In the genomic region with DNA sequence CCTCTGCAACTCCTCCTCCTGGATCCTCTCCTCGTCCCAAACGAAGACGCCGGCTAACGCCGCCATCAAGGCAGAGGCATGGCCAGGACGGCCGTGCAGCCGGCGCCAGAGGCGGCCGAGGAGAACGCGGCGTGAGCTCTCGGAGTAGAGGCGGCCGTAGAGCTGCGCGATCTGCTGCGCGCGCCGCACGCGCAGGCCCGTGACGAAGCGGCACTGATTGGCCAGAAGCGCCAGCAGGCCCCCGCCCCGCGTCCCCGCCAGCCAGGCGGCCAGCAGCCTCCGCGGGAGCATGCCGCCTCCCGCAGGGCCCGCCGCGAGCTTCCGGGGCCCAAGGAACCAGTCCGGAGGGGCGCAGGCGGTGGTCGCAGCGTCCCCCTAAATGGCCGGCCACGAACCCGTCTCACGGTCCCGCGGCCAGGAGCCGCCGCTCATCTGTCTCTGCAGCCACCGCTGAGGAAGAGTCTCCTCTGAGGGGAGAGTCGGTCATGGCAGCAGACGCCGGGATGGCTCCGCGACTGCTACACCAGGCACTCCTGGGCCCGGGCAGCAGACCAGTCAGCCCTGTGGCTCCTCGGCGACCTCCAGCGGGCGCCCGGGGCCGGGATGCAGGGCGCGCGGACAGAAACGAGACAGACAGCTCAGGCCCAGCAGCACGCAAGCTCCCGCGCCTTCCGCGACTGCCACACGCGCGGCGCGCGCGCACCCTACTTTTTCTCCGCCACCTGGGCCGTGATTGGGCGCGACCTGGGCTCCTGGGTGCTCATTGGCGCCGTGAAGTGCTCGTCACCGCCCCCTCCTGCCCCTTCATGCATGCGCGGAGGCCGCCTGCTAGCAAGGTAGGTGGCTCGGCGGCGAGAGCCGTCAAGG, we compare ENCODE assay signal across 8 cellular contexts. TPM values are rescaled to one million over a fixed set of nuclear protein-coding genes. Genes with fewer than 3 reads are reported as not detected.
DNase-seq lines count a peak whose midpoint lies in the region; ATAC-seq and TF ChIP-seq lines count a peak whose summit lies in the region.

A gene with protein sequence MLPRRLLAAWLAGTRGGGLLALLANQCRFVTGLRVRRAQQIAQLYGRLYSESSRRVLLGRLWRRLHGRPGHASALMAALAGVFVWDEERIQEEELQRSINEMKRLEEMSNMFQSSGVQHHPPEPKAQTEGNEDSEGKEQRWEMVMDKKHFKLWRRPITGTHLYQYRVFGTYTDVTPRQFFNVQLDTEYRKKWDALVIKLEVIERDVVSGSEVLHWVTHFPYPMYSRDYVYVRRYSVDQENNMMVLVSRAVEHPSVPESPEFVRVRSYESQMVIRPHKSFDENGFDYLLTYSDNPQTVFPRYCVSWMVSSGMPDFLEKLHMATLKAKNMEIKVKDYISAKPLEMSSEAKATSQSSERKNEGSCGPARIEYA (minus strand): TSS at position 684 of the 867 bp plus-strand sequence. CDS start 393 bp downstream, at position 291.

- peak; percentile 76 to 98 for TF ChIP-seq POLR2A in tibial nerve (IDR thresholded peaks at IDR 0.05)

- peak within 1 kb of the TSS; percentile 100 for H3K4me3 Mint-ChIP-seq in activated naive CD8-positive, alpha-beta T cell treated with anti-CD3 and anti-CD28 coated beads, Interleukin-2, amount 50 U/mL, for 24 hours

- H3K9me3 Mint-ChIP-seq in activated naive CD8-positive, alpha-beta T cell treated with anti-CD3 and anti-CD28 coated beads, Interleukin-2, amount 50 U/mL, for 24 hours: no peaks in the 10 kb centered on the region

- H3K27me3 Mint-ChIP-seq in activated naive CD8-positive, alpha-beta T cell treated with anti-CD3 and anti-CD28 coated beads, Interleukin-2, amount 50 U/mL, for 24 hours: no peaks in the 10 kb centered on the region

- peak; percentile 11 for TF ChIP-seq CTCF in GM12873 (IDR thresholded peaks at IDR 0.05; ENCODE audit: insufficient read depth, low read depth, low read length, missing control alignments)
- peak; percentile 20 for TF ChIP-seq CTCF in parathyroid adenoma (IDR thresholded peaks at IDR 0.05)
- TF ChIP-seq CTCF in tibial nerve (IDR thresholded peaks at IDR 0.05): peak in 4 of 5 experiments; percentile 12 to 59 (median 40)

- peak within 1 kb of the TSS; percentile 64 for H3K9ac ChIP-seq in parathyroid adenoma

- peak within 1 kb of the TSS; percentile 90 for H3K27ac ChIP-seq in parathyroid adenoma
- peak within 1 kb of the TSS; percentile 79 to 94 (median 91) for H3K27ac ChIP-seq in tibial nerve

- DNase-seq in NCI-H1417 treated with DMSO at 0.1 percent for 48 hours (lab: John Stamatoyannopoulos, UW): peak; percentile 59
- DNase-seq in SW480 (ENCODE audit: low spot score): peak; percentile 98
- DNase-seq in activated naive CD8-positive, alpha-beta T cell treated with anti-CD3 and anti-CD28 coated beads, Interleukin-2, amount 50 U/mL, for 24 hours: peak; percentile 99
- DNase-seq in Right ventricle myocardium superior: peak; percentile 100
- DNase-seq in tibial nerve (ENCODE audit: low spot score in 2 of 2): peak; percentile 96 to 97

- H3K4me1 ChIP-seq in parathyroid adenoma: peaks cover 18% of the 10 kb centered on the region
- peaks cover 0 to 52% (median 43%) of the 10 kb centered on the region in 4 donors for H3K4me1 ChIP-seq in tibial nerve

- peak within 1 kb of the TSS; percentile 96 for H3K27ac Mint-ChIP-seq in activated naive CD8-positive, alpha-beta T cell treated with anti-CD3 and anti-CD28 coated beads, Interleukin-2, amount 50 U/mL, for 24 hours

- H3K36me3 Mint-ChIP-seq in activated naive CD8-positive, alpha-beta T cell treated with anti-CD3 and anti-CD28 coated beads, Interleukin-2, amount 50 U/mL, for 24 hours (ENCODE audit: low read depth): peaks cover 38% of the 10 kb centered on the region

- H3K4me1 Mint-ChIP-seq in activated naive CD8-positive, alpha-beta T cell treated with anti-CD3 and anti-CD28 coated beads, Interleukin-2, amount 50 U/mL, for 24 hours: peaks cover 49% of the 10 kb centered on the region

- H3K79me2 ChIP-seq in parathyroid adenoma: peaks cover 36% of the 10 kb centered on the region

- H3K27me3 ChIP-seq in parathyroid adenoma (ENCODE audit: control insufficient read depth, insufficient read depth, low read length): no peaks in the 10 kb centered on the region
- H3K27me3 ChIP-seq in tibial nerve: no peaks in the 10 kb centered on the region

- H3K36me3 ChIP-seq in parathyroid adenoma (ENCODE audit: control insufficient read depth, insufficient read depth, low read length) (no peaks in the 10 kb centered on the region), tibial nerve (no peaks in the 10 kb centered on the region)

- peak in 1 of 2 donors; percentile 95 for TF ChIP-seq EP300 in tibial nerve (IDR thresholded peaks at IDR 0.05)

- ATAC-seq in HG02759 (IDR thresholded peaks at IDR 0.05; ENCODE audit: unreplicated experiment): peak; percentile 90
- ATAC-seq in activated naive CD8-positive, alpha-beta T cell treated with anti-CD3 and anti-CD28 coated beads, Interleukin-2, amount 50 U/mL, for 24 hours: peak; percentile 94
- peak; percentile 96 for ATAC-seq in Right ventricle myocardium superior (ENCODE audit: poor library complexity)

- H3K4me2 ChIP-seq in parathyroid adenoma (ENCODE audit: low read length): peak within 1 kb of the TSS; percentile 92

- H3K9me3 ChIP-seq in parathyroid adenoma (ENCODE audit: control insufficient read depth, low read length) (no peaks in the 10 kb centered on the region), tibial nerve (no peaks in the 10 kb centered on the region)

- peak within 1 kb of the TSS; percentile 79 for H2AFZ ChIP-seq in parathyroid adenoma

- H3K4me3 ChIP-seq in parathyroid adenoma (ENCODE audit: low read depth, low read length) (peak within 1 kb of the TSS; percentile 88), tibial nerve (peak within 1 kb of the TSS; percentile 72 to 85 (median 75))

- intact Hi-C loops in Right ventricle myocardium superior (cut with DNase I): loop anchor here (2.0 kb wide), 1 partner anchor 52 kb away; no protein-coding TSS in a partner anchor

- 0% methylated on average over 2 to 43 of the region's 100 CpGs for WGBS in tibial nerve, 2 donors

RNA-seq across cellular contexts. Expression of the gene that starts here (rescaled TPM):
- total RNA-seq in Right ventricle myocardium superior (179 TPM), tibial nerve (100 to 1,000 TPM in 1 of 4 donors, 10 to 100 TPM in 3; 77.3 to 111 (median 85.0) TPM)

Comparison
In these comparisons a context has a peak if more than half of its experiments do, and no peak if none do; other contexts are left out.
1. Peak in every context shown above with its lines: DNase-seq, ATAC-seq, H3K4me3 ChIP-seq and H3K27ac ChIP-seq.